Comparison of ENCODE assay signal across 1 cellular context in genomic region chr1:41516168-41516961, GRCh38.
TF ChIP-seq lines count a peak whose summit lies in the region.

No MANE protein-coding gene starts in this region.

TF ChIP-seq in HepG2, 621 proteins besides CTCF, POLR2A, EP300 and RAD21 (continued from another document and continues in another):
- TF ChIP-seq, protein P1, sequence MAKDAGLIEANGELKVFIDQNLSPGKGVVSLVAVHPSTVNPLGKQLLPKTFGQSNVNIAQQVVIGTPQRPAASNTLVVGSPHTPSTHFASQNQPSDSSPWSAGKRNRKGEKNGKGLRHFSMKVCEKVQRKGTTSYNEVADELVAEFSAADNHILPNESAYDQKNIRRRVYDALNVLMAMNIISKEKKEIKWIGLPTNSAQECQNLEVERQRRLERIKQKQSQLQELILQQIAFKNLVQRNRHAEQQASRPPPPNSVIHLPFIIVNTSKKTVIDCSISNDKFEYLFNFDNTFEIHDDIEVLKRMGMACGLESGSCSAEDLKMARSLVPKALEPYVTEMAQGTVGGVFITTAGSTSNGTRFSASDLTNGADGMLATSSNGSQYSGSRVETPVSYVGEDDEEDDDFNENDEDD (CRISPR knock-in tag; IDR thresholded peaks at IDR 0.05; ENCODE audit: borderline replicate concordance) = peak; percentile 51; the same call in 1 of the 2 replicates
- TF ChIP-seq ZFP90 (CRISPR knock-in tag; IDR thresholded peaks at IDR 0.05; ENCODE audit: borderline replicate concordance) = peak; percentile 69; the same call in 1 of the 2 replicates
- TF ChIP-seq PCBP1 (IDR thresholded peaks at IDR 0.05; ENCODE audit: borderline replicate concordance, low read depth, low read length) = no peak
- no peak for TF ChIP-seq ZSCAN21 (CRISPR knock-in tag; IDR thresholded peaks at IDR 0.05; ENCODE audit: borderline replicate concordance)
- no peak for TF ChIP-seq SNRNP70 (IDR thresholded peaks at IDR 0.05; ENCODE audit: low read depth, low read length)
- no peak for TF ChIP-seq MTA1 (CRISPR knock-in tag; IDR thresholded peaks at IDR 0.05; ENCODE audit: borderline replicate concordance)
- TF ChIP-seq ZBTB4 (CRISPR knock-in tag; IDR thresholded peaks at IDR 0.05; ENCODE audit: borderline replicate concordance) = no peak
- no peak for TF ChIP-seq SKI (IDR thresholded peaks at IDR 0.05; ENCODE audit: partially characterized antibody)
- 0 out of 2 replicates have a peak, but pooled peaks have one; percentile 18 for TF ChIP-seq TBX2 (CRISPR knock-in tag; IDR thresholded peaks at IDR 0.05; ENCODE audit: borderline replicate concordance)
- TF ChIP-seq NONO (IDR thresholded peaks at IDR 0.05) = no peak
- no peak for TF ChIP-seq NONO (CRISPR knock-in tag; conservative IDR thresholded peaks at IDR 0.05)
- TF ChIP-seq ZNF577 (CRISPR knock-in tag; IDR thresholded peaks at IDR 0.05; ENCODE audit: borderline replicate concordance, low read depth) = no peak
- TF ChIP-seq MAZ (IDR thresholded peaks at IDR 0.05; ENCODE audit: borderline replicate concordance, low read depth, low read length) = no peak
- TF ChIP-seq MAZ (CRISPR knock-in tag; IDR thresholded peaks at IDR 0.05; ENCODE audit: low read depth) = peak; percentile 76
- no peak for TF ChIP-seq KDM5A (IDR thresholded peaks at IDR 0.05; ENCODE audit: borderline replicate concordance, low read length)
- TF ChIP-seq MXI1 (IDR thresholded peaks at IDR 0.05; ENCODE audit: borderline replicate concordance, low read depth, low read length) = 0 out of 3 replicates have a peak, but pooled peaks have one; percentile 21
- TF ChIP-seq EHMT2 (IDR thresholded peaks at IDR 0.05; ENCODE audit: borderline replicate concordance, low read depth, low read length) = no peak
- TF ChIP-seq ZNF574 (CRISPR knock-in tag; IDR thresholded peaks at IDR 0.05) = peak; percentile 63
- TF ChIP-seq GATAD2A (CRISPR knock-in tag; IDR thresholded peaks at IDR 0.05) = no peak
- TF ChIP-seq MEIS2 (CRISPR knock-in tag; IDR thresholded peaks at IDR 0.05) = peak; percentile 48; the same call in 1 of the 2 replicates
- no peak for TF ChIP-seq ATF6 (CRISPR knock-in tag; conservative IDR thresholded peaks at IDR 0.05)
- no peak for TF ChIP-seq SP4 (CRISPR knock-in tag; IDR thresholded peaks at IDR 0.05)
- TF ChIP-seq RORA (CRISPR knock-in tag; IDR thresholded peaks at IDR 0.05) = no peak
- no peak for TF ChIP-seq ZNF430 (CRISPR knock-in tag; IDR thresholded peaks at IDR 0.05)
- TF ChIP-seq ZNF777 (CRISPR knock-in tag; IDR thresholded peaks at IDR 0.05) = 0 out of 2 replicates have a peak, but pooled peaks have one; percentile 28
- TF ChIP-seq KDM1A (CRISPR knock-in tag; IDR thresholded peaks at IDR 0.05) = no peak
- no peak for TF ChIP-seq ZNF562 (CRISPR knock-in tag; IDR thresholded peaks at IDR 0.05; ENCODE audit: borderline replicate concordance)
- TF ChIP-seq AGO1 (IDR thresholded peaks at IDR 0.05; ENCODE audit: low read depth, low read length, poor library complexity, severe bottlenecking) = no peak
- TF ChIP-seq ARID5B (CRISPR knock-in tag; IDR thresholded peaks at IDR 0.05) = 0 out of 2 replicates have a peak, but pooled peaks have one; percentile 27
- no peak for TF ChIP-seq NR3C1 (CRISPR knock-in tag; IDR thresholded peaks at IDR 0.05)
- TF ChIP-seq, protein P2, sequence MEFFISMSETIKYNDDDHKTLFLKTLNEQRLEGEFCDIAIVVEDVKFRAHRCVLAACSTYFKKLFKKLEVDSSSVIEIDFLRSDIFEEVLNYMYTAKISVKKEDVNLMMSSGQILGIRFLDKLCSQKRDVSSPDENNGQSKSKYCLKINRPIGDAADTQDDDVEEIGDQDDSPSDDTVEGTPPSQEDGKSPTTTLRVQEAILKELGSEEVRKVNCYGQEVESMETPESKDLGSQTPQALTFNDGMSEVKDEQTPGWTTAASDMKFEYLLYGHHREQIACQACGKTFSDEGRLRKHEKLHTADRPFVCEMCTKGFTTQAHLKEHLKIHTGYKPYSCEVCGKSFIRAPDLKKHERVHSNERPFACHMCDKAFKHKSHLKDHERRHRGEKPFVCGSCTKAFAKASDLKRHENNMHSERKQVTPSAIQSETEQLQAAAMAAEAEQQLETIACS (CRISPR knock-in tag; IDR thresholded peaks at IDR 0.05) = no peak
- no peak for TF ChIP-seq ELF4 (CRISPR knock-in tag; IDR thresholded peaks at IDR 0.05; ENCODE audit: borderline replicate concordance)
- TF ChIP-seq, protein P3, sequence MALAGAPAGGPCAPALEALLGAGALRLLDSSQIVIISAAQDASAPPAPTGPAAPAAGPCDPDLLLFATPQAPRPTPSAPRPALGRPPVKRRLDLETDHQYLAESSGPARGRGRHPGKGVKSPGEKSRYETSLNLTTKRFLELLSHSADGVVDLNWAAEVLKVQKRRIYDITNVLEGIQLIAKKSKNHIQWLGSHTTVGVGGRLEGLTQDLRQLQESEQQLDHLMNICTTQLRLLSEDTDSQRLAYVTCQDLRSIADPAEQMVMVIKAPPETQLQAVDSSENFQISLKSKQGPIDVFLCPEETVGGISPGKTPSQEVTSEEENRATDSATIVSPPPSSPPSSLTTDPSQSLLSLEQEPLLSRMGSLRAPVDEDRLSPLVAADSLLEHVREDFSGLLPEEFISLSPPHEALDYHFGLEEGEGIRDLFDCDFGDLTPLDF (CRISPR knock-in tag; IDR thresholded peaks at IDR 0.05) = 0 out of 2 replicates have a peak, but pooled peaks have one; percentile 24
- TF ChIP-seq HMG20A (CRISPR knock-in tag; IDR thresholded peaks at IDR 0.05; ENCODE audit: borderline replicate concordance) = no peak
- TF ChIP-seq PHB2 (IDR thresholded peaks at IDR 0.05; ENCODE audit: partially characterized antibody) = no peak
- TF ChIP-seq TRIM22 (IDR thresholded peaks at IDR 0.05) = no peak
- TF ChIP-seq STAG1 (CRISPR knock-in tag; IDR thresholded peaks at IDR 0.05) = peak; percentile 58
- TF ChIP-seq, protein P4, sequence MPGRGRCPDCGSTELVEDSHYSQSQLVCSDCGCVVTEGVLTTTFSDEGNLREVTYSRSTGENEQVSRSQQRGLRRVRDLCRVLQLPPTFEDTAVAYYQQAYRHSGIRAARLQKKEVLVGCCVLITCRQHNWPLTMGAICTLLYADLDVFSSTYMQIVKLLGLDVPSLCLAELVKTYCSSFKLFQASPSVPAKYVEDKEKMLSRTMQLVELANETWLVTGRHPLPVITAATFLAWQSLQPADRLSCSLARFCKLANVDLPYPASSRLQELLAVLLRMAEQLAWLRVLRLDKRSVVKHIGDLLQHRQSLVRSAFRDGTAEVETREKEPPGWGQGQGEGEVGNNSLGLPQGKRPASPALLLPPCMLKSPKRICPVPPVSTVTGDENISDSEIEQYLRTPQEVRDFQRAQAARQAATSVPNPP (CRISPR knock-in tag; IDR thresholded peaks at IDR 0.05) = no peak
